ENCODE assay signal across 8 cellular contexts in genomic region chr1:205811660-205812059, GRCh38. TPM values are rescaled to one million over a fixed set of nuclear protein-coding genes. Genes with fewer than 3 reads are reported as not detected.
DNase-seq lines count a peak whose midpoint lies in the region; ATAC-seq, FAIRE-seq and TF ChIP-seq lines count a peak whose summit lies in the region.

No MANE protein-coding gene starts in this region.

- H3K36me3 ChIP-seq in breast epithelium (no peaks in the 10 kb centered on the region), lower lobe of right lung (peaks cover 9% of the 10 kb centered on the region), upper lobe of right lung (peaks cover 13% of the 10 kb centered on the region), WERI-Rb-1 (peaks cover 38% of the 10 kb centered on the region)

- no peak for DNase-seq in activated naive CD4-positive, alpha-beta T cell treated with anti-CD3 and anti-CD28 coated beads, Interleukin-2, amount 10 ng/mL, durations not matched to agents 7 days and 5 days
- DNase-seq in activated naive CD4-positive, alpha-beta T cell (lab: John Stamatoyannopoulos, UW): no peak
- no peak for DNase-seq in breast epithelium (ENCODE audit: low spot score in 2 of 2)
- peak; percentile 53 for DNase-seq in lower lobe of right lung
- DNase-seq in upper lobe of right lung: no peak
- DNase-seq in RCC 7860 (ENCODE audit: low spot score): no peak
- DNase-seq in NCI-H1105 treated with DMSO at 0.1 percent for 48 hours (lab: John Stamatoyannopoulos, UW): no peak
- no peak for DNase-seq in WERI-Rb-1

- no peaks in the 10 kb centered on the region for H3K9me3 Mint-ChIP-seq in activated naive CD4-positive, alpha-beta T cell treated with anti-CD3 and anti-CD28 coated beads, Interleukin-2, amount 10 ng/mL, durations not matched to agents 7 days and 5 days

- TF ChIP-seq CTCF in breast epithelium (IDR thresholded peaks at IDR 0.05) (no peak), lower lobe of right lung (IDR thresholded peaks at IDR 0.05) (no peak), upper lobe of right lung (IDR thresholded peaks at IDR 0.05) (no peak), WERI-Rb-1 (IDR thresholded peaks at IDR 0.05; ENCODE audit: low read depth, low read length) (no peak)

- H3K4me3 ChIP-seq in breast epithelium: peak overlapping the region; percentile 83 to 93 (median 90)
- H3K4me3 ChIP-seq in lower lobe of right lung: peak overlapping the region; percentile 94
- peak overlapping the region; percentile 96 for H3K4me3 ChIP-seq in upper lobe of right lung
- H3K4me3 ChIP-seq in WERI-Rb-1 (ENCODE audit: low read depth, low read length): no peak overlapping the region; the same call in 1 of the 2 replicates

- no peak for TF ChIP-seq POLR2A in breast epithelium (IDR thresholded peaks at IDR 0.05)

- intact Hi-C loops in breast epithelium (cut with DNase I; ENCODE audit: low total_unique reads): no loop called here
- intact Hi-C loops in lower lobe of right lung (cut with DNase I): no loop called here
- intact Hi-C loops in upper lobe of right lung (cut with DNase I): no loop called here

- H3K4me1 ChIP-seq in breast epithelium: no peaks in the 10 kb centered on the region
- peaks cover 59% of the 10 kb centered on the region for H3K4me1 ChIP-seq in lower lobe of right lung
- peaks cover 32% of the 10 kb centered on the region for H3K4me1 ChIP-seq in upper lobe of right lung

- CTCF ChIA-PET in activated naive CD4-positive, alpha-beta T cell treated with anti-CD3 and anti-CD28 coated beads, Interleukin-2, amount 10 ng/mL, durations not matched to agents 7 days and 5 days (lab: Charles Lee): interaction anchor here (0.8 to 2.0 kb wide), 4 partner anchors 20 to 220 kb away, joined by 3 to 9 read pairs (median 4); no protein-coding TSS in a partner anchor

- H3K27me3 ChIP-seq in breast epithelium: no peaks in the 10 kb centered on the region
- no peaks in the 10 kb centered on the region for H3K27me3 ChIP-seq in lower lobe of right lung (ENCODE audit: low read depth)
- H3K27me3 ChIP-seq in upper lobe of right lung: no peaks in the 10 kb centered on the region
- no peaks in the 10 kb centered on the region for H3K27me3 ChIP-seq in WERI-Rb-1 (ENCODE audit: insufficient read depth, low read depth, severe bottlenecking)

- FAIRE-seq in RCC 7860 (lab: Jason Lieb, UNC): no peak

- H3K36me3 Mint-ChIP-seq in activated naive CD4-positive, alpha-beta T cell treated with anti-CD3 and anti-CD28 coated beads, Interleukin-2, amount 10 ng/mL, durations not matched to agents 7 days and 5 days: peaks cover 11% of the 10 kb centered on the region

- H3K27me3 Mint-ChIP-seq in activated naive CD4-positive, alpha-beta T cell treated with anti-CD3 and anti-CD28 coated beads, Interleukin-2, amount 10 ng/mL, durations not matched to agents 7 days and 5 days: peaks cover 19% of the 10 kb centered on the region

- peaks cover 44% of the 10 kb centered on the region for H3K4me1 Mint-ChIP-seq in activated naive CD4-positive, alpha-beta T cell treated with anti-CD3 and anti-CD28 coated beads, Interleukin-2, amount 10 ng/mL, durations not matched to agents 7 days and 5 days

- ATAC-seq in lower lobe of right lung: no peak
- no peak for ATAC-seq in upper lobe of right lung

- H3K27ac Mint-ChIP-seq in activated naive CD4-positive, alpha-beta T cell treated with anti-CD3 and anti-CD28 coated beads, Interleukin-2, amount 10 ng/mL, durations not matched to agents 7 days and 5 days: no peak overlapping the region

- peak overlapping the region; percentile 85 for H3K4me3 Mint-ChIP-seq in activated naive CD4-positive, alpha-beta T cell treated with anti-CD3 and anti-CD28 coated beads, Interleukin-2, amount 10 ng/mL, durations not matched to agents 7 days and 5 days

- H3K27ac ChIP-seq in breast epithelium: peak overlapping the region in 1 of 2 donors; percentile 96
- H3K27ac ChIP-seq in lower lobe of right lung: peak overlapping the region; percentile 88
- H3K27ac ChIP-seq in upper lobe of right lung: peak overlapping the region; percentile 82
- H3K27ac ChIP-seq in WERI-Rb-1: no peak overlapping the region

- H3K9me3 ChIP-seq in breast epithelium (no peaks in the 10 kb centered on the region), lower lobe of right lung (no peaks in the 10 kb centered on the region), upper lobe of right lung (no peaks in the 10 kb centered on the region), WERI-Rb-1 (ENCODE audit: severe bottlenecking) (no peaks in the 10 kb centered on the region)

RNA-seq across cellular contexts. Expression of gene SLC41A1, which starts 1.3 kb away (rescaled TPM):
- total RNA-seq in breast epithelium (10 to 100 TPM; 13.9 to 18.0 (median 16.8) TPM), lower lobe of right lung (29.3 TPM), upper lobe of right lung (35.8 TPM)

RNA-seq across cellular contexts. Expression of gene RAB29, which starts 36.4 kb away (rescaled TPM):
- total RNA-seq in breast epithelium (10 to 100 TPM; 22.4 to 30.3 (median 23.9) TPM), lower lobe of right lung (23.9 TPM), upper lobe of right lung (24.7 TPM)

RNA-seq across cellular contexts. Expression of gene PM20D1, which starts 38.3 kb away (rescaled TPM):
- total RNA-seq in breast epithelium (under 1 TPM; 0.15 to 0.33 (median 0.16) TPM), lower lobe of right lung (0.30 TPM), upper lobe of right lung (0.72 TPM)
